13 cellular contexts compared by ENCODE assay signal in genomic region chr10:17527530-17528146, GRCh38.
DNase-seq lines count a peak whose midpoint lies in the region; ATAC-seq and TF ChIP-seq lines count a peak whose summit lies in the region.
"Had no signal": no experiment of that assay in that cellular context is flagged by ENCODE, and none has a peak within 500 bp of the region (broad histone marks: within the 10 kb centered on the region; RNA-seq: fewer than 3 reads in every experiment).

No MANE protein-coding gene starts in this region.

- H3K27me3 Mint-ChIP-seq in naive thymus-derived CD4-positive, alpha-beta T cell, result peaks cover 0 to 6% (median 0%) of the 10 kb centered on the region in 5 donors

- POLR2A ChIA-PET in RWPE1 (lab: Yijun Ruan, JAX; ENCODE audit: low non-redundant PET), result no interaction called here
- POLR2A ChIA-PET in naive thymus-derived CD4-positive, alpha-beta T cell (lab: Charles Lee), result no interaction called here

- H3K27me3 ChIP-seq in heart right ventricle, result no peaks in the 10 kb centered on the region
- H3K27me3 ChIP-seq in colonic mucosa, result no peaks in the 10 kb centered on the region
- H3K27me3 ChIP-seq in naive thymus-derived CD4-positive, alpha-beta T cell (ENCODE audit: control insufficient read depth in 2 of 2, insufficient read depth in 2 of 2, low read length in 2 of 2), result no peaks in the 10 kb centered on the region
- H3K27me3 ChIP-seq: right atrium auricular region had no signal

- no peak overlapping the region for H3K9ac ChIP-seq in colonic mucosa (ENCODE audit: low read depth in 2 of 2, low read length in 2 of 2)

- DNase-seq in heart right ventricle, result peak in 1 of 2 donors; percentile 10
- DNase-seq in cardiac septum (ENCODE audit: low spot score), result no peak
- peak; percentile 86 for DNase-seq in RWPE1 (ENCODE audit: low spot score)
- DNase-seq in fibroblast of mammary gland (ENCODE audit: low read depth), result peak; percentile 72
- DNase-seq in smooth muscle cell of the brain vasculature (ENCODE audit: low read depth, low spot score), result peak; percentile 20
- no peak for DNase-seq in colonic mucosa
- no peak for DNase-seq in naive thymus-derived CD4-positive, alpha-beta T cell
- no peak for DNase-seq in G401 (ENCODE audit: low spot score)
- DNase-seq: dorsolateral prefrontal cortex, NCI-H446 treated with DMSO at 0.1 percent for 48 hours had no signal

- no peak overlapping the region for H3K4me3 ChIP-seq in heart right ventricle
- no peak overlapping the region for H3K4me3 ChIP-seq in fibroblast of mammary gland (ENCODE audit: control insufficient read depth, low read depth, low read length)
- H3K4me3 ChIP-seq in colonic mucosa, result no peak overlapping the region
- no peak overlapping the region for H3K4me3 ChIP-seq in naive thymus-derived CD4-positive, alpha-beta T cell (ENCODE audit: low read length)
- H3K4me3 ChIP-seq: dorsolateral prefrontal cortex, right atrium auricular region had no signal

- CTCF ChIA-PET in RWPE1 (lab: Yijun Ruan, JAX), result no interaction called here
- CTCF ChIA-PET in naive thymus-derived CD4-positive, alpha-beta T cell (lab: Charles Lee), result no interaction called here

- ATAC-seq in heart right ventricle, result peak in 5 of 8 donors; percentile 45 to 78 (median 70)
- no peak for ATAC-seq in naive thymus-derived CD4-positive, alpha-beta T cell

- H3K36me3 Mint-ChIP-seq in naive thymus-derived CD4-positive, alpha-beta T cell, result no peaks in the 10 kb centered on the region

- peaks cover 0 to 20% (median 0%) of the 10 kb centered on the region in 9 donors for H3K4me1 ChIP-seq in heart right ventricle
- H3K4me1 ChIP-seq in colonic mucosa, result no peaks in the 10 kb centered on the region
- H3K4me1 ChIP-seq in naive thymus-derived CD4-positive, alpha-beta T cell (ENCODE audit: control insufficient read depth in 2 of 2, insufficient read depth in 2 of 2, low read length in 2 of 2), result no peaks in the 10 kb centered on the region
- H3K4me1 ChIP-seq: right atrium auricular region had no signal

- H3K27ac ChIP-seq in heart right ventricle (peak overlapping the region in 5 of 10 donors; percentile 27 to 68 (median 52)), RWPE1 (peak overlapping the region; percentile 84), colonic mucosa (no peak overlapping the region)
- no peak overlapping the region for H3K27ac ChIP-seq in naive thymus-derived CD4-positive, alpha-beta T cell (ENCODE audit: low read depth, low read length)

- peaks cover 0 to 4% (median 0%) of the 10 kb centered on the region in 11 donors for H3K9me3 Mint-ChIP-seq in naive thymus-derived CD4-positive, alpha-beta T cell

- TF ChIP-seq CTCF in heart right ventricle (IDR thresholded peaks at IDR 0.05), result no peak
- TF ChIP-seq CTCF in RWPE1 (conservative IDR thresholded peaks at IDR 0.05; ENCODE audit: low read depth), result no peak
- no peak for TF ChIP-seq CTCF in fibroblast of mammary gland (conservative IDR thresholded peaks at IDR 0.05; ENCODE audit: control insufficient read depth, insufficient read depth, low read depth, low read length)
- TF ChIP-seq CTCF in colonic mucosa (IDR thresholded peaks at IDR 0.05), result no peak

- 79 to 81% methylated on average over 6 of the region's 6 CpGs for WGBS in heart right ventricle, 2 donors

- intact Hi-C loops in heart right ventricle (cut with DNase I), result no loop called here
- intact Hi-C loops in cardiac septum (cut with DNase I), result no loop called here
- intact Hi-C loops in colonic mucosa (cut with DNase I), result no loop called here
- intact Hi-C loops in naive thymus-derived CD4-positive, alpha-beta T cell (cut with micrococcal nuclease), result no loop called here

- in situ Hi-C loops in G401 (cut with HindIII; ENCODE audit: low sequenced_read_pairs), result no loop called here

- H3K27ac Mint-ChIP-seq in naive thymus-derived CD4-positive, alpha-beta T cell, result peak overlapping the region in 1 of 9 donors; percentile 74
- H3K27ac Mint-ChIP-seq: activated T-helper 1 cell treated with anti-CD3 and anti-CD28 coated beads, Interleukin-12 subunit alpha, Interleukin-12 subunit beta, Interleukin-2, Interleukin-4 antibody, amounts not matched to agents 30 ng/mL and 10 ng/mL and 1 ng/mL, durations not matched to agents 14 hours and 24 hours and 36 hours; B cell had no signal

- peaks cover 0 to 5% (median 0%) of the 10 kb centered on the region in 7 donors for H3K4me1 Mint-ChIP-seq in naive thymus-derived CD4-positive, alpha-beta T cell
- H3K4me1 Mint-ChIP-seq: B cell had no signal

- H3K36me3 ChIP-seq in heart right ventricle (no peaks in the 10 kb centered on the region), colonic mucosa (no peaks in the 10 kb centered on the region)
- H3K36me3 ChIP-seq in naive thymus-derived CD4-positive, alpha-beta T cell (ENCODE audit: control insufficient read depth in 2 of 3, insufficient read depth in 3 of 3, low read length in 3 of 3), result no peaks in the 10 kb centered on the region
- H3K36me3 ChIP-seq: right atrium auricular region had no signal

- no peaks in the 10 kb centered on the region for H3K9me3 ChIP-seq in heart right ventricle
- no peaks in the 10 kb centered on the region for H3K9me3 ChIP-seq in colonic mucosa
- H3K9me3 ChIP-seq in naive thymus-derived CD4-positive, alpha-beta T cell (ENCODE audit: control insufficient read depth in 2 of 3, low read length in 3 of 3), result no peaks in the 10 kb centered on the region
- H3K9me3 ChIP-seq: right atrium auricular region had no signal

- no peak overlapping the region for H3K4me3 Mint-ChIP-seq in naive thymus-derived CD4-positive, alpha-beta T cell
- H3K4me3 Mint-ChIP-seq: activated T-helper 1 cell treated with anti-CD3 and anti-CD28 coated beads, Interleukin-12 subunit alpha, Interleukin-12 subunit beta, Interleukin-2, Interleukin-4 antibody, amounts not matched to agents 30 ng/mL and 10 ng/mL and 1 ng/mL, durations not matched to agents 14 hours and 24 hours and 36 hours; B cell had no signal

Comparison
In these comparisons a context has a peak if more than half of its experiments do, and no peak if none do; other contexts are left out.
1. DNase-seq: peak in RWPE1 (single experiment), fibroblast of mammary gland (single experiment) and smooth muscle cell of the brain vasculature (single experiment); none in cardiac septum (single experiment), colonic mucosa (single experiment), naive thymus-derived CD4-positive, alpha-beta T cell (0 of 9) and G401 (single experiment).